8 cellular contexts compared by ENCODE assay signal in genomic region chr10:123008379-123009104, GRCh38. TPM values are rescaled to one million over a fixed set of nuclear protein-coding genes. Genes with fewer than 3 reads are reported as not detected.
DNase-seq lines count a peak whose midpoint lies in the region; ATAC-seq and TF ChIP-seq lines count a peak whose summit lies in the region.

Gene ACADSB (plus strand): TSS chr10:123009006. CDS start chr10:123009030, 24 bp downstream.
Gene IKZF5 (minus strand): TSS chr10:123008795. CDS start chr10:122998625, 10,170 bp downstream.

- H3K27ac ChIP-seq in heart left ventricle, result peak within 1 kb of the TSS; percentile 69 to 95 (median 88)

- H3K27me3 Mint-ChIP-seq in type B pancreatic cell, result no peaks in the 10 kb centered on the region

- 0% methylated on average over 43 to 64 of the region's 64 CpGs for WGBS in heart left ventricle, 4 donors

- peak within 1 kb of the TSS; percentile 99 for H3K27ac Mint-ChIP-seq in type B pancreatic cell

- no peaks in the 10 kb centered on the region for H3K9me3 Mint-ChIP-seq in type B pancreatic cell

- H3K4me3 ChIP-seq in adipocyte (ENCODE audit: low read length), result peak within 1 kb of the TSS; percentile 86
- H3K4me3 ChIP-seq in heart left ventricle, result peak within 1 kb of the TSS; percentile 66 to 99 (median 90)

- H3K9me3 ChIP-seq in adipocyte (ENCODE audit: control insufficient read depth, low read length) (no peaks in the 10 kb centered on the region), heart left ventricle (no peaks in the 10 kb centered on the region)

- DNase-seq in GM13976 (ENCODE audit: low spot score) (peak; percentile 100), NCI-H1436 treated with DMSO at 0.1 percent for 48 hours (lab: John Stamatoyannopoulos, UW) (peak; percentile 92), T follicular helper cell (ENCODE audit: low read depth) (peak; percentile 96), adipocyte (ENCODE audit: low read depth) (peak; percentile 99), heart left ventricle (peak; percentile 96 to 98 (median 97)), posterior cingulate gyrus (peak; percentile 90 to 99 (median 93)), type B pancreatic cell (ENCODE audit: extremely low spot score, unreplicated experiment) (peak; percentile 92)

- H3K4me1 ChIP-seq in adipocyte (ENCODE audit: control insufficient read depth, insufficient read depth, low read length) (peaks cover 18% of the 10 kb centered on the region), heart left ventricle (peaks cover 0 to 53% (median 34%) of the 10 kb centered on the region in 12 donors)

- in situ Hi-C loops in GM13976 (cut with MboI; ENCODE audit: low sequenced_read_pairs, unreplicated experiment), result no loop called here

- peak within 1 kb of the TSS; percentile 100 for H3K4me3 Mint-ChIP-seq in type B pancreatic cell

- no peak for TF ChIP-seq CTCF in GM13976 (IDR thresholded peaks at IDR 0.05; ENCODE audit: borderline replicate concordance, control extremely low read depth, extremely low read depth, insufficient read depth, missing control alignments)
- no peak for TF ChIP-seq CTCF in heart left ventricle (IDR thresholded peaks at IDR 0.05)
- TF ChIP-seq CTCF in type B pancreatic cell (conservative IDR thresholded peaks at IDR 0.05), result no peak

- H3K27me3 ChIP-seq in adipocyte (replicated peaks; ENCODE audit: control insufficient read depth, insufficient read depth, low read length), result no peaks in the 10 kb centered on the region
- H3K27me3 ChIP-seq in heart left ventricle, result no peaks in the 10 kb centered on the region

- intact Hi-C loops in heart left ventricle (cut with DNase I), result loop anchor here in 5 of 10 donors (1.0 to 10.0 kb wide), 5 partner anchors 28 to 149 kb away; partner anchors contain the start of genes BUB3 (in 4 of the 5) and PSTK (in 2 of the 5)
- intact Hi-C loops in posterior cingulate gyrus (cut with DNase I), result loop anchor here (1.0 kb wide), 3 partner anchors 24 to 54 kb away; partner anchors contain the start of genes C10orf88 and PSTK

- H3K9ac ChIP-seq in adipocyte (ENCODE audit: low read length), result peak within 1 kb of the TSS; percentile 96

- peaks cover 6% of the 10 kb centered on the region for H3K36me3 Mint-ChIP-seq in type B pancreatic cell

- no peaks in the 10 kb centered on the region for H3K36me3 ChIP-seq in adipocyte (ENCODE audit: control insufficient read depth, insufficient read depth, low read length, severe bottlenecking)
- peaks cover 0 to 10% (median 0%) of the 10 kb centered on the region in 9 donors for H3K36me3 ChIP-seq in heart left ventricle

- ATAC-seq in HG02852 (IDR thresholded peaks at IDR 0.05; ENCODE audit: unreplicated experiment) (peak; percentile 80), heart left ventricle (peak; percentile 97 to 99 (median 98))

- TF ChIP-seq POLR2A in heart left ventricle (IDR thresholded peaks at IDR 0.05), result peak; percentile 65 to 96

- peaks cover 26% of the 10 kb centered on the region for H3K4me1 Mint-ChIP-seq in type B pancreatic cell (ENCODE audit: unreplicated experiment)

RNA-seq across cellular contexts. Expression of gene ACADSB, which starts in this region (rescaled TPM):
- total RNA-seq in heart left ventricle, result 100 to 1,000 TPM in 1 of 9 donors, 10 to 100 TPM in 8; 30.3 to 102 (median 60.0) TPM
- 10 to 100 TPM in 1 of 2 donors, 1 to 10 TPM in 1; 9.6 to 11.5 TPM for polyA plus RNA-seq in heart left ventricle
- 27.3 and 31.1 TPM in 2 replicates for total RNA-seq in type B pancreatic cell (ENCODE audit: low replicate concordance)

RNA-seq across cellular contexts. Expression of gene IKZF5, which starts in this region (rescaled TPM):
- total RNA-seq in heart left ventricle, result 10 to 100 TPM in 4 of 9 donors, 1 to 10 TPM in 5; 5.0 to 16.5 (median 8.6) TPM
- 1 to 10 TPM; 5.8 to 5.9 TPM for polyA plus RNA-seq in heart left ventricle
- 12.0 and 12.6 TPM in 2 replicates for total RNA-seq in type B pancreatic cell (ENCODE audit: low replicate concordance)

Comparison
In these comparisons a context has a peak if more than half of its experiments do, and no peak if none do; other contexts are left out.
1. Peak in every context shown above with its lines: DNase-seq, ATAC-seq, H3K4me3 ChIP-seq and H3K27ac ChIP-seq.